In the genomic region with DNA sequence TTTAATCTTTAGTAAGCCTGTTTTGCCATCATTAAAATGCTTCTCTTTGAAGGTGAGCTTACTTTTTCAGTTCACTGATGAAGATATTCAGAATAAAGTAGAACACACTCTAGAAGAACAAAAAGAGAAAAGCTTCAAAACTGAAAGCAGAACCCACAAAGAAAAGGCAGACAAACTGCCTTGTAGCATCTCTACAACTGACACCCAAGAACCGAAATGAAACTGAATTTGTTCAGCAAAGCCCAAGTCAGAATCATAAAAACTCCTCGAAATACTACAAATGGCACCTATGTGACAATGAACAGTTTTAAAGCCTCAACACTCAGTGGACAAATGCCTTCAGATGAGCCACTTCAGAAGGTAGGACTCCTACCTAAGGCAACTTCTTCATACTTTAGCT, we compare ENCODE assay signal across 12 cellular contexts.
DNase-seq lines count a peak whose midpoint lies in the region; ATAC-seq lines count a peak whose summit lies in the region.
"Had no signal": no experiment of that assay in that cellular context is flagged by ENCODE, and none has a peak within 500 bp of the region (broad histone marks: within the 10 kb centered on the region; RNA-seq: fewer than 3 reads in every experiment).

No MANE protein-coding gene starts in this region.

- H3K36me3 Mint-ChIP-seq in activated T-cell treated with anti-CD3 and anti-CD28 coated beads, Interleukin-2, amount 50 U/mL, for 24 hours (ENCODE audit: low read depth): no peaks in the 10 kb centered on the region
- H3K36me3 Mint-ChIP-seq in activated naive CD4-positive, alpha-beta T cell treated with anti-CD3 and anti-CD28 coated beads, Interleukin-2, amount 50 U/mL, for 72 hours: peaks cover 11 to 15% of the 10 kb centered on the region in 2 donors

- DNase-seq in activated T-cell treated with anti-CD3 and anti-CD28 coated beads, Interleukin-2, amount 50 U/mL, for 24 hours: no peak
- no peak for DNase-seq in activated T-cell treated with anti-CD3 and anti-CD28 coated beads for 4 hours
- no peak for DNase-seq in activated naive CD4-positive, alpha-beta T cell treated with anti-CD3 and anti-CD28 coated beads, Interleukin-2, amount 50 U/mL, for 72 hours (ENCODE audit: low spot score in 2 of 2)
- no peak for DNase-seq in stimulated activated naive CD8-positive, alpha-beta T cell treated with anti-CD3 and anti-CD28 coated beads, Interleukin-15, Interleukin-2, amounts not matched to agents 100 U/mL and 50 U/mL, for 24 hours
- no peak for DNase-seq in KBM-7
- no peak for DNase-seq in LoVo (ENCODE audit: low spot score)
- DNase-seq: hippocampal formation, NCI-H226, pancreas, T1000 had no signal

- no peaks in the 10 kb centered on the region for H3K9me3 Mint-ChIP-seq in activated T-cell treated with anti-CD3 and anti-CD28 coated beads, Interleukin-2, amount 50 U/mL, for 24 hours
- peaks cover 0 to 4% of the 10 kb centered on the region in 2 donors for H3K9me3 Mint-ChIP-seq in activated naive CD4-positive, alpha-beta T cell treated with anti-CD3 and anti-CD28 coated beads, Interleukin-2, amount 50 U/mL, for 72 hours

- peak; percentile 42 for ATAC-seq in HG03520 (IDR thresholded peaks at IDR 0.05; ENCODE audit: unreplicated experiment)
- peak; percentile 27 to 70 for ATAC-seq in activated naive CD4-positive, alpha-beta T cell treated with anti-CD3 and anti-CD28 coated beads, Interleukin-2, amount 50 U/mL, for 72 hours
- ATAC-seq in stimulated activated naive CD8-positive, alpha-beta T cell treated with anti-CD3 and anti-CD28 coated beads, Interleukin-15, Interleukin-2, amounts not matched to agents 100 U/mL and 50 U/mL, for 24 hours: peak; percentile 21
- ATAC-seq in HG02623 (IDR thresholded peaks at IDR 0.05; ENCODE audit: unreplicated experiment): no peak

- peak overlapping the region; percentile 53 for H3K4me3 Mint-ChIP-seq in activated T-cell treated with anti-CD3 and anti-CD28 coated beads, Interleukin-2, amount 50 U/mL, for 24 hours

- in situ Hi-C loops in KBM-7 (cut with MboI; ENCODE audit: low pct_unique_long_range_greater_than_20kb, low sequenced_read_pairs): no loop called here

- H3K27me3 Mint-ChIP-seq in activated T-cell treated with anti-CD3 and anti-CD28 coated beads, Interleukin-2, amount 50 U/mL, for 24 hours: peaks cover 45% of the 10 kb centered on the region

- H3K4me1 Mint-ChIP-seq in activated T-cell treated with anti-CD3 and anti-CD28 coated beads, Interleukin-2, amount 50 U/mL, for 24 hours (ENCODE audit: low read depth): peaks cover 43% of the 10 kb centered on the region

- H3K27ac Mint-ChIP-seq in activated T-cell treated with anti-CD3 and anti-CD28 coated beads, Interleukin-2, amount 50 U/mL, for 24 hours: peak overlapping the region; percentile 48
- H3K27ac Mint-ChIP-seq in activated naive CD4-positive, alpha-beta T cell treated with anti-CD3 and anti-CD28 coated beads, Interleukin-2, amount 50 U/mL, for 72 hours: peak overlapping the region in 1 of 2 donors; percentile 80
